22 cellular contexts compared by ENCODE assay signal in genomic region chr2:72998234-72998651, GRCh38.
"Had no signal": no experiment of that assay in that cellular context is flagged by ENCODE, and none has a peak within 500 bp of the region (broad histone marks: within the 10 kb centered on the region; RNA-seq: fewer than 3 reads in every experiment).

No MANE protein-coding gene starts in this region.

- H3K9me3 ChIP-seq: body of pancreas, left ventricle myocardium inferior, neutrophil, right lobe of liver, transverse colon, uterus had no signal

- H3K27me3 ChIP-seq: body of pancreas, cardiac muscle cell, neutrophil, right lobe of liver, transverse colon, uterus had no signal

- H3K36me3 ChIP-seq: cardiac muscle cell, right lobe of liver, uterus had no signal

- DNase-seq: activated CD4-positive, alpha-beta memory T cell treated with anti-CD3 and anti-CD28 coated beads, Interleukin-2, amount 10 ng/mL, durations not matched to agents 7 days and 5 days; activated CD4-positive, alpha-beta T cell treated with anti-CD3 and anti-CD28 coated beads, Interleukin-2, amount 10 ng/mL, durations not matched to agents 24 days and 14 days; activated naive CD4-positive, alpha-beta T cell treated with anti-CD3 and anti-CD28 coated beads, Interleukin-2, amount 10 ng/mL, durations not matched to agents 7 days and 5 days; activated T-cell treated with anti-CD3 and anti-CD28 coated beads, Interleukin-2, amount 50 U/mL, for 4 hours; anterior cingulate cortex; body of pancreas; effector CD4-positive, alpha-beta T cell; foreskin fibroblast; immature natural killer cell; kidney glomerular epithelial cell; left ventricle myocardium inferior; mammary epithelial cell; midbrain; natural killer cell; stimulated activated CD4-positive, alpha-beta T cell treated with anti-CD3 and anti-CD28 coated beads, Interleukin-15, amount 100 ng/mL, for 24 hours; T-helper 9 cell; transverse colon had no signal

- H3K27ac ChIP-seq: body of pancreas, cardiac muscle cell, left ventricle myocardium inferior, neutrophil, transverse colon, uterus had no signal

- H3K4me3 ChIP-seq: body of pancreas, cardiac muscle cell, left ventricle myocardium inferior, right lobe of liver, smooth muscle cell, transverse colon, uterus had no signal

- H3K4me1 ChIP-seq: body of pancreas, left ventricle myocardium inferior, transverse colon, uterus had no signal
